ENCODE assay signal across 17 cellular contexts in the genomic region with DNA sequence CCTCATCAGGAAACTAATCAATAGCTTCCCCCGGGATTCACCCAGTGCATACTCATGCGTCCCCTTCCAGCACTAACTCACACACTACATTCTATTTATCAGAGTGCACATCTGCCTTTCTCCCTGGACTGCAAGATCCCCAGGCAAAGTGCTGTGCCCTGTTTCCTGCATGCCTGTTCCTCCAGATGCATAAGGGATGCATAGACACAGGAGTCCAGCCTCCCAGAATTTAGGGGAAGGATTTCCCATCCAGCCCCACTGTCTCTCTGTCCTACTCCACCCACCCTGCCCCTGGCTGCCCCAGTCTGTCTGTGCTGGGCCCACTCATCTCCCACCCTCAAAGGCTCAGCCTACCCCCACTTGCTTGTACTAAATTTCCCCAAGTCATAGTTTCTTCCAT.
DNase-seq lines count a peak whose midpoint lies in the region; ATAC-seq and TF ChIP-seq lines count a peak whose summit lies in the region.
"Had no signal": no experiment of that assay in that cellular context is flagged by ENCODE, and none has a peak within 500 bp of the region (broad histone marks: within the 10 kb centered on the region; RNA-seq: fewer than 3 reads in every experiment).

No MANE protein-coding gene starts in this region.

- H3K4me2 ChIP-seq in SK-N-SH = no peak overlapping the region
- H3K4me2 ChIP-seq: A549, BLaER1, GM23338 had no signal

- H3K4me3 Mint-ChIP-seq in type B pancreatic cell = no peak overlapping the region
- H3K4me3 Mint-ChIP-seq: CD14-positive monocyte; CD4-positive, alpha-beta memory T cell; GM23338; HFFc6 had no signal

- peak in 1 of 2 experiments; percentile 37; a peak in 1 of 4 replicates for TF ChIP-seq EP300 in SK-N-SH (IDR thresholded peaks at IDR 0.05; ENCODE audit: borderline replicate concordance in 1 of 2, low read depth in 1 of 2, low read length in 1 of 2)

- H3K9me3 ChIP-seq in SK-N-SH (no peaks in the 10 kb centered on the region), BE2C (no peaks in the 10 kb centered on the region)
- H3K9me3 ChIP-seq: A549, BLaER1 had no signal

- no peaks in the 10 kb centered on the region for H3F3A ChIP-seq in SK-N-SH (replicated peaks; ENCODE audit: insufficient read depth)

- H3K27me3 ChIP-seq in SK-N-SH (ENCODE audit: insufficient read depth) = no peaks in the 10 kb centered on the region
- H3K27me3 ChIP-seq in BE2C = no peaks in the 10 kb centered on the region
- H3K27me3 ChIP-seq: BLaER1 had no signal

- TF ChIP-seq CTCF in SK-N-SH (IDR thresholded peaks at IDR 0.05) (no peak), BE2C (IDR thresholded peaks at IDR 0.05; ENCODE audit: low read depth, low read length) (no peak), type B pancreatic cell (conservative IDR thresholded peaks at IDR 0.05) (no peak)

- H3K9ac ChIP-seq in SK-N-SH = no peak overlapping the region
- H3K9ac ChIP-seq: BLaER1 had no signal

- no peak for TF ChIP-seq RAD21 in SK-N-SH (IDR thresholded peaks at IDR 0.05; ENCODE audit: low read length)

- H3K79me2 ChIP-seq in SK-N-SH (ENCODE audit: insufficient read depth) = no peaks in the 10 kb centered on the region

- no peak overlapping the region for H3K27ac Mint-ChIP-seq in type B pancreatic cell
- H3K27ac Mint-ChIP-seq: CD4-positive, alpha-beta memory T cell; GM23338; HFFc6 had no signal

- peak; percentile 51 for DNase-seq in SK-N-SH
- peak; percentile 30 for DNase-seq in BE2C
- DNase-seq in ecto neural progenitor cell (ENCODE audit: low spot score) = peak; percentile 16
- DNase-seq in type B pancreatic cell (ENCODE audit: extremely low spot score, unreplicated experiment) = peak; percentile 10
- DNase-seq in HEK293T (ENCODE audit: extremely low spot score) = no peak
- DNase-seq: CD4-positive, alpha-beta memory T cell; DMS153; DMS79; HCEC 1CT; HFFc6 had no signal

- H3K9me2 ChIP-seq in SK-N-SH = no peaks in the 10 kb centered on the region

- no peaks in the 10 kb centered on the region for H4K20me1 ChIP-seq in SK-N-SH (ENCODE audit: insufficient read depth)
- H4K20me1 ChIP-seq: BLaER1 had no signal

- peaks cover 43% of the 10 kb centered on the region for H3K27me3 Mint-ChIP-seq in type B pancreatic cell

- H3K9me3 Mint-ChIP-seq in type B pancreatic cell = peaks cover 5% of the 10 kb centered on the region
- H3K9me3 Mint-ChIP-seq: CD14-positive monocyte; CD4-positive, alpha-beta memory T cell; GM23338 had no signal

- H3K36me3 ChIP-seq in SK-N-SH (replicated peaks in 1 of 2; ENCODE audit: control insufficient read depth in 1 of 2, insufficient read depth in 2 of 2, low read length in 1 of 2) (no peaks in the 10 kb centered on the region), BE2C (no peaks in the 10 kb centered on the region)
- H3K36me3 ChIP-seq: BLaER1 had no signal

- no peaks in the 10 kb centered on the region for H3K4me1 Mint-ChIP-seq in type B pancreatic cell (ENCODE audit: unreplicated experiment)
- H3K4me1 Mint-ChIP-seq: CD4-positive, alpha-beta memory T cell had no signal

- ATAC-seq in SK-N-SH treated with all-trans-retinoic acid at 6 μM for 48 hours (no peak), HG02973 (IDR thresholded peaks at IDR 0.05; ENCODE audit: unreplicated experiment) (no peak)

- 42% methylated on average over 2 of the region's 2 CpGs for WGBS in SK-N-SH (ENCODE audit: low lambda C conversion rate)

- H3K36me3 Mint-ChIP-seq in type B pancreatic cell = no peaks in the 10 kb centered on the region
- H3K36me3 Mint-ChIP-seq: CD14-positive monocyte had no signal

- H2AFZ ChIP-seq in SK-N-SH (ENCODE audit: low read depth) = no peak overlapping the region
- H2AFZ ChIP-seq: GM23338 had no signal

- H3K4me3 ChIP-seq in SK-N-SH (ENCODE audit: low read depth in 2 of 2, low read length in 1 of 2) = no peak overlapping the region
- H3K4me3 ChIP-seq in BE2C (ENCODE audit: low read depth, low read length) = no peak overlapping the region
- H3K4me3 ChIP-seq: A549, BLaER1, GM23338 had no signal

- H3K4me1 ChIP-seq in SK-N-SH (ENCODE audit: control insufficient read depth in 1 of 2, insufficient read depth in 2 of 2, low read depth in 1 of 2, low read length in 1 of 2) (peaks cover 8 to 30% of the 10 kb centered on the region in 2 experiments; a peak in 2 of 4 replicates), BE2C (peaks cover 17% of the 10 kb centered on the region)
- H3K4me1 ChIP-seq: BLaER1 had no signal

- CTCF ChIA-PET in SK-N-SH (lab: Yijun Ruan, JAX) (interaction anchor here (1.0 to 2.0 kb wide), 7 partner anchors 10 to 133 kb away, joined by 3 to 8 read pairs (median 3); no protein-coding TSS in a partner anchor), HEK293T (lab: Yijun Ruan, JAX) (no interaction called here)

- POLR2A ChIA-PET in SK-N-SH (lab: Yijun Ruan, JAX) = interaction anchor here (0.6 kb wide), 1 partner anchor 100 kb away, joined by 3 read pairs; no protein-coding TSS in a partner anchor
- POLR2A ChIA-PET in HEK293T (lab: Yijun Ruan, JAX) = no interaction called here

- H3K27ac ChIP-seq in SK-N-SH (ENCODE audit: low read depth in 2 of 2, low read length in 1 of 2) = peak overlapping the region in 1 of 2 experiments; percentile 58; a peak in 2 of 4 replicates
- H3K27ac ChIP-seq: 22Rv1, A549, BLaER1 had no signal

TF ChIP-seq in SK-N-SH, 30 proteins besides CTCF, POLR2A, EP300 and RAD21:
- peak; percentile 80 for TF ChIP-seq GATA2 (CRISPR knock-in tag; IDR thresholded peaks at IDR 0.05)
- TF ChIP-seq NRF1 (IDR thresholded peaks at IDR 0.05; ENCODE audit: low read depth, low read length) = no peak

TF ChIP-seq in SK-N-SH treated with all-trans-retinoic acid at 6 μM for 48 hours, 23 proteins besides CTCF, POLR2A, EP300 and RAD21:
- TF ChIP-seq, protein P1, sequence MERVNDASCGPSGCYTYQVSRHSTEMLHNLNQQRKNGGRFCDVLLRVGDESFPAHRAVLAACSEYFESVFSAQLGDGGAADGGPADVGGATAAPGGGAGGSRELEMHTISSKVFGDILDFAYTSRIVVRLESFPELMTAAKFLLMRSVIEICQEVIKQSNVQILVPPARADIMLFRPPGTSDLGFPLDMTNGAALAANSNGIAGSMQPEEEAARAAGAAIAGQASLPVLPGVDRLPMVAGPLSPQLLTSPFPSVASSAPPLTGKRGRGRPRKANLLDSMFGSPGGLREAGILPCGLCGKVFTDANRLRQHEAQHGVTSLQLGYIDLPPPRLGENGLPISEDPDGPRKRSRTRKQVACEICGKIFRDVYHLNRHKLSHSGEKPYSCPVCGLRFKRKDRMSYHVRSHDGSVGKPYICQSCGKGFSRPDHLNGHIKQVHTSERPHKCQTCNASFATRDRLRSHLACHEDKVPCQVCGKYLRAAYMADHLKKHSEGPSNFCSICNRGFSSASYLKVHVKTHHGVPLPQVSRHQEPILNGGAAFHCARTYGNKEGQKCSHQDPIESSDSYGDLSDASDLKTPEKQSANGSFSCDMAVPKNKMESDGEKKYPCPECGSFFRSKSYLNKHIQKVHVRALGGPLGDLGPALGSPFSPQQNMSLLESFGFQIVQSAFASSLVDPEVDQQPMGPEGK (CRISPR knock-in tag; IDR thresholded peaks at IDR 0.05; ENCODE audit: borderline replicate concordance) = no peak
- TF ChIP-seq ESRRG (CRISPR knock-in tag; IDR thresholded peaks at IDR 0.05) (no peak), ZFP3 (CRISPR knock-in tag; IDR thresholded peaks at IDR 0.05) (no peak), ZFP30 (CRISPR knock-in tag; IDR thresholded peaks at IDR 0.05) (no peak), CSDC2 (CRISPR knock-in tag; IDR thresholded peaks at IDR 0.05) (no peak), OSR1 (CRISPR knock-in tag; IDR thresholded peaks at IDR 0.05) (no peak)
TF ChIP-seq in SK-N-SH treated with all-trans-retinoic acid at 6 μM for 48 hours: peak in this region for 0.

TF ChIP-seq in HEK293T, 16 proteins besides CTCF, POLR2A, EP300 and RAD21:
- TF ChIP-seq ELF4 (IDR thresholded peaks at IDR 0.05) (no peak), CTBP1 (IDR thresholded peaks at IDR 0.05; ENCODE audit: borderline replicate concordance) (no peak), ARNT (IDR thresholded peaks at IDR 0.05) (no peak), L3MBTL2 (conservative IDR thresholded peaks at IDR 0.05) (no peak)
